9 cellular contexts compared by ENCODE assay signal in genomic region chr1:8318436-8318835, GRCh38. TPM values are rescaled to one million over a fixed set of nuclear protein-coding genes. Genes with fewer than 3 reads are reported as not detected.
DNase-seq lines count a peak whose midpoint lies in the region; ATAC-seq and TF ChIP-seq lines count a peak whose summit lies in the region.
"Had no signal": no experiment of that assay in that cellular context is flagged by ENCODE, and none has a peak within 500 bp of the region (broad histone marks: within the 10 kb centered on the region; RNA-seq: fewer than 3 reads in every experiment).

No MANE protein-coding gene starts in this region.

- CTCF ChIA-PET in IMR-90 (lab: Yijun Ruan, JAX): no interaction called here

- intact Hi-C loops in CD14-positive monocyte (cut with micrococcal nuclease): loop anchor here in 1 of 2 donors (10.0 kb wide), 1 partner anchor 294 kb away; the partner anchor contains the start of gene ERRFI1
- intact Hi-C loops in IMR-90 (cut with micrococcal nuclease): loop anchor here (10.0 kb wide), 1 partner anchor 654 kb away; no protein-coding TSS in a partner anchor
- intact Hi-C loops in colonic mucosa (cut with DNase I): no loop called here

- H3K4me1 Mint-ChIP-seq in CD14-positive monocyte: peaks cover 20% of the 10 kb centered on the region
- peaks cover 4 to 5% of the 10 kb centered on the region in 2 donors for H3K4me1 Mint-ChIP-seq in natural killer cell treated with Interleukin-12 subunit alpha and Interleukin-12 subunit beta and Interleukin-15 and Interleukin-18, amount 100 ng/mL, for 72 hours (ENCODE audit: low read depth in 2 of 2)

- H3K9me3 Mint-ChIP-seq in CD14-positive monocyte: peaks cover 2 to 7% (median 3%) of the 10 kb centered on the region in 7 donors
- peaks cover 3% of the 10 kb centered on the region for H3K9me3 Mint-ChIP-seq in natural killer cell treated with Interleukin-12 subunit alpha and Interleukin-12 subunit beta and Interleukin-15 and Interleukin-18, amount 100 ng/mL, for 72 hours

- H3K9ac ChIP-seq in IMR-90 (ENCODE audit: low read depth, low read length) (peak overlapping the region; percentile 63), colonic mucosa (ENCODE audit: low read depth in 2 of 2, low read length in 2 of 2) (peak overlapping the region; percentile 46 to 68)

- H2BK5ac ChIP-seq in IMR-90 (ENCODE audit: low read depth, low read length, poor library complexity, severe bottlenecking): no peak overlapping the region

- H3K14ac ChIP-seq in IMR-90 (replicated peaks; ENCODE audit: low read depth, low read length): no peak overlapping the region; the same call in 1 of the 2 replicates

- H2AK5ac ChIP-seq in IMR-90 (ENCODE audit: low read depth, low read length): peak overlapping the region; percentile 53

- H3K4ac ChIP-seq in IMR-90 (ENCODE audit: low read depth, low read length): peak overlapping the region; percentile 59

- peak overlapping the region; percentile 32; the same call in 1 of the 2 replicates for H4K91ac ChIP-seq in IMR-90 (ENCODE audit: insufficient read depth, low read depth, low read length)

- no peaks in the 10 kb centered on the region for H3K9me3 ChIP-seq in IMR-90 (ENCODE audit: control insufficient read depth, insufficient read depth, low read length)
- H3K9me3 ChIP-seq in colonic mucosa: no peaks in the 10 kb centered on the region
- H3K9me3 ChIP-seq: body of pancreas had no signal

- DNase-seq in CD14-positive monocyte (ENCODE audit: low spot score) (no peak), IMR-90 (no peak), colonic mucosa (no peak)
- DNase-seq in natural killer cell treated with Interleukin-12 subunit alpha and Interleukin-12 subunit beta and Interleukin-15 and Interleukin-18, amount 100 ng/mL, for 72 hours (ENCODE audit: low spot score): no peak
- no peak for DNase-seq in stimulated activated CD4-positive, alpha-beta T cell treated with anti-CD3 and anti-CD28 coated beads, Interleukin-4, amount 100 ng/mL, for 4 hours

- in situ Hi-C loops in IMR-90 (cut with MboI; ENCODE audit: low sequenced_read_pairs): loop anchor here (25.0 kb wide), 1 partner anchor 656 kb away; no protein-coding TSS in a partner anchor

- peak overlapping the region; percentile 90 for H3K4me2 ChIP-seq in IMR-90 (ENCODE audit: low read depth, low read length)

- H3K9me1 ChIP-seq in IMR-90 (ENCODE audit: insufficient read depth, low read length): 0 out of 2 replicates have a peak, but pooled peaks cover 4% of the 10 kb centered on the region

- H3K4me1 ChIP-seq in IMR-90 (ENCODE audit: control insufficient read depth, insufficient read depth, low read length) (peaks cover 10% of the 10 kb centered on the region), colonic mucosa (peaks cover 5% of the 10 kb centered on the region)

- H3K36me3 ChIP-seq in IMR-90 (ENCODE audit: control insufficient read depth, insufficient read depth, low read length) (no peaks in the 10 kb centered on the region), colonic mucosa (no peaks in the 10 kb centered on the region)

- H3K36me3 Mint-ChIP-seq in CD14-positive monocyte: peaks cover 0 to 4% of the 10 kb centered on the region in 2 donors
- no peaks in the 10 kb centered on the region for H3K36me3 Mint-ChIP-seq in natural killer cell treated with Interleukin-12 subunit alpha and Interleukin-12 subunit beta and Interleukin-15 and Interleukin-18, amount 100 ng/mL, for 72 hours

- peak overlapping the region; percentile 97 for H2AFZ ChIP-seq in IMR-90 (replicated peaks; ENCODE audit: low read length, poor library complexity)

- H3K23ac ChIP-seq in IMR-90 (ENCODE audit: low read depth, low read length): no peak overlapping the region

- no peak overlapping the region for H2BK20ac ChIP-seq in IMR-90 (ENCODE audit: low read depth, low read length)

- no peak for TF ChIP-seq RAD21 in IMR-90 (IDR thresholded peaks at IDR 0.05; ENCODE audit: low read length)

- ATAC-seq in IMR-90 (ENCODE audit: low read depth) (0 out of 2 replicates have a peak, but pooled peaks have one; percentile 4), HG03139 (IDR thresholded peaks at IDR 0.05; ENCODE audit: unreplicated experiment) (no peak), HG02973 (IDR thresholded peaks at IDR 0.05; ENCODE audit: unreplicated experiment) (no peak), HG02870 (IDR thresholded peaks at IDR 0.05; ENCODE audit: unreplicated experiment) (no peak)
- ATAC-seq in natural killer cell treated with Interleukin-12 subunit alpha and Interleukin-12 subunit beta and Interleukin-15 and Interleukin-18, amount 100 ng/mL, for 72 hours: no peak

- H3K27me3 Mint-ChIP-seq in CD14-positive monocyte (ENCODE audit: low read depth in 3 of 3): peaks cover 53 to 70% (median 58%) of the 10 kb centered on the region in 3 donors
- H3K27me3 Mint-ChIP-seq in natural killer cell treated with Interleukin-12 subunit alpha and Interleukin-12 subunit beta and Interleukin-15 and Interleukin-18, amount 100 ng/mL, for 72 hours: peaks cover 32 to 34% of the 10 kb centered on the region in 2 donors

- H3K27ac ChIP-seq in IMR-90 (ENCODE audit: insufficient read depth, low read length) (peak overlapping the region; percentile 20; the same call in 1 of the 2 replicates), colonic mucosa (no peak overlapping the region)

- POLR2A ChIA-PET in IMR-90 (lab: Charles Lee; ENCODE audit: unreplicated experiment): no interaction called here

- H3K27ac Mint-ChIP-seq in CD14-positive monocyte: peak overlapping the region in 5 of 7 donors; percentile 21 to 70 (median 40)
- H3K27ac Mint-ChIP-seq in natural killer cell treated with Interleukin-12 subunit alpha and Interleukin-12 subunit beta and Interleukin-15 and Interleukin-18, amount 100 ng/mL, for 72 hours: no peak overlapping the region

- H2BK15ac ChIP-seq in IMR-90 (ENCODE audit: low read depth, low read length): no peak overlapping the region; the same call in 2 of the 3 replicates

- no peak overlapping the region for H4K5ac ChIP-seq in IMR-90 (ENCODE audit: low read depth, low read length)

- no TSS peak for BruUV-seq in IMR-90 (replicated peaks; lab: Mats Ljungman, UMichigan)

- peak overlapping the region; percentile 11; the same call in 1 of the 2 replicates for H3K18ac ChIP-seq in IMR-90 (ENCODE audit: low read depth, low read length)

- H4K20me1 ChIP-seq in IMR-90 (ENCODE audit: insufficient read depth, low read length): no peaks in the 10 kb centered on the region; the same call in 1 of the 2 replicates

- H3K79me1 ChIP-seq in IMR-90 (ENCODE audit: low read depth in 1 of 2, low read length in 2 of 2): peaks cover 6 to 12% of the 10 kb centered on the region in 2 experiments; a peak in 2 of 4 replicates

- no peak for TF ChIP-seq POLR2A in IMR-90 (IDR thresholded peaks at IDR 0.05; ENCODE audit: low read depth, low read length)

- peaks cover 2% of the 10 kb centered on the region; the same call in 1 of the 2 replicates for H3K27me3 ChIP-seq in IMR-90 (ENCODE audit: control insufficient read depth, insufficient read depth, low read length)
- peaks cover 8% of the 10 kb centered on the region for H3K27me3 ChIP-seq in colonic mucosa

- no peak overlapping the region for H3K56ac ChIP-seq in IMR-90 (ENCODE audit: extremely low read depth, insufficient read depth, low read length)

- TF ChIP-seq CTCF in CD14-positive monocyte (IDR thresholded peaks at IDR 0.05) (no peak), IMR-90 (conservative IDR thresholded peaks at IDR 0.05; ENCODE audit: low read depth, low read length) (no peak), colonic mucosa (IDR thresholded peaks at IDR 0.05) (no peak)

- H3K4me3 Mint-ChIP-seq in CD14-positive monocyte: peak overlapping the region; percentile 77 to 85
- H3K4me3 Mint-ChIP-seq in natural killer cell treated with Interleukin-12 subunit alpha and Interleukin-12 subunit beta and Interleukin-15 and Interleukin-18, amount 100 ng/mL, for 72 hours: peak overlapping the region; percentile 41

- H2AK9ac ChIP-seq in IMR-90 (replicated peaks; ENCODE audit: low read depth, low read length, poor library complexity): peak overlapping the region; percentile 83

- H2BK120ac ChIP-seq in IMR-90 (ENCODE audit: low read depth, low read length): peak overlapping the region; percentile 61

- H3K4me3 ChIP-seq in IMR-90 (ENCODE audit: insufficient read depth, low read depth, low read length) (peak overlapping the region; percentile 86), colonic mucosa (peak overlapping the region; percentile 55)
- H3K4me3 ChIP-seq: body of pancreas had no signal

- dilution Hi-C loops in IMR-90 (cut with HindIII; ENCODE audit: low sequenced_read_pairs, unreplicated experiment): loop anchor here (25.0 kb wide), 1 partner anchor 306 kb away; no protein-coding TSS in a partner anchor

- WGBS in IMR-90 (ENCODE audit: extremely low coverage in 2 of 2, insufficient read length in 1 of 2), 2 experiments: 10% methylated on average over 5 of the region's 18 CpGs; no CpG with 5 or more reads in 1 of the 2 experiments

- H4K8ac ChIP-seq in IMR-90 (ENCODE audit: low read depth in 2 of 2, low read length in 2 of 2): peak overlapping the region; percentile 27 to 57; a peak in 2 of 4 replicates

TF ChIP-seq in IMR-90, 13 proteins besides CTCF, POLR2A, EP300 and RAD21:
- TF ChIP-seq MXI1 (IDR thresholded peaks at IDR 0.05; ENCODE audit: borderline replicate concordance, low read depth, low read length): no peak

RNA-seq across cellular contexts. Expression of gene SLC45A1, which starts 0.5 kb away (rescaled TPM):
- polyA plus RNA-seq in CD14-positive monocyte (not detected), IMR-90 (2012; rRNA removed) (3.1 and 3.9 TPM in 2 replicates)
- total RNA-seq in IMR-90 (2012; rRNA removed) (0.72 and 0.83 TPM in 2 replicates), colonic mucosa (under 1 TPM; 0.27 to 0.42 TPM)
- polyA plus RNA-seq in IMR-90 (2012; cell fraction: cytosol; rRNA removed): 3.4 and 7.6 TPM in 2 replicates
- 2.9 and 7.4 TPM in 2 replicates for polyA plus RNA-seq in IMR-90 (2012; cell fraction: nucleus; rRNA removed; ENCODE audit: low replicate concordance)
- total RNA-seq in natural killer cell treated with Interleukin-12 subunit alpha and Interleukin-12 subunit beta and Interleukin-15 and Interleukin-18, amount 100 ng/mL, for 72 hours: under 1 TPM; 0.22 to 0.26 TPM

Comparison
In these comparisons a context has a peak if more than half of its experiments do, and no peak if none do; other contexts are left out.
1. H3K27ac Mint-ChIP-seq: peak in CD14-positive monocyte (5 of 7); none in natural killer cell treated with Interleukin-12 subunit alpha and Interleukin-12 subunit beta and Interleukin-15 and Interleukin-18, amount 100 ng/mL, for 72 hours (0 of 2).